ENCODE assay signal across 20 cellular contexts in the genomic region with DNA sequence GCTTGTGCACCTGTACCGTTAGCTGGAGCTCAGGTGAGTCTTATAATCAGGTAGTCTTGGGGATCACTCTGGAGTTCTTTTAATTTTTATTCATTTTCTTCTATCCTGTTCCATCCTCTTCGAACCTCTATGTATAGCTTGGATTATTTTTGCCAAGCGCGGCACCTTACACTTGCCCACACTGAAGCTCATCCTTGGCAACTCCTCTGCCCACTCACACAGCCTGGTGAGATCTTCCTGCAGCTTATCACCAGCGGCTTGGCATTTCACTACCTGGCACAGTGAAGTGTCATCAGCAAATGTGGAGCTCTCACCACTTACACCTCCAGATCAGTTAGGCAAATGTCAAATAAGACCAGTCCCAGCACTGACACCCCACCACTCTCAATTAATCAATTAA.
"Had no signal": no experiment of that assay in that cellular context is flagged by ENCODE, and none has a peak within 500 bp of the region (broad histone marks: within the 10 kb centered on the region; RNA-seq: fewer than 3 reads in every experiment).

No MANE protein-coding gene starts in this region.

- ATAC-seq: mucosa of descending colon; naive thymus-derived CD4-positive, alpha-beta T cell; natural killer cell treated with Interleukin-12 subunit alpha and Interleukin-12 subunit beta and Interleukin-15 and Interleukin-18, amount 100 ng/mL, for 72 hours; sciatic nerve; stimulated activated naive B cell treated with anti-CD40 and anti-IgM and Interleukin-4, amounts not matched to agents 10 μg/mL and 1 μg/mL and 100 μg/mL, for 72 hours; stimulated activated naive CD8-positive, alpha-beta T cell treated with anti-CD3 and anti-CD28 coated beads, Interleukin-15, Interleukin-2, amounts not matched to agents 100 U/mL and 50 U/mL, for 24 hours; upper lobe of right lung had no signal

- DNase-seq: immature natural killer cell; islet precursor cell; left ventricle myocardium inferior; mesendoderm; mucosa of descending colon; naive thymus-derived CD4-positive, alpha-beta T cell; retina; right cardiac atrium; stimulated activated CD4-positive, alpha-beta T cell treated with anti-CD3 and anti-CD28 coated beads, Interleukin-12 subunit alpha, Interleukin-12 subunit beta, amount 100 ng/mL, for 4 hours; stimulated activated CD4-positive, alpha-beta T cell treated with anti-CD3 and anti-CD28 coated beads, Interleukin-15, amount 100 ng/mL, for 24 hours; stimulated activated CD4-positive, alpha-beta T cell treated with anti-CD3 and anti-CD28 coated beads, Interleukin-2, amount 100 ng/mL, for 24 hours; stimulated activated CD4-positive, alpha-beta T cell treated with anti-CD3 and anti-CD28 coated beads, Interleukin-4, amount 100 ng/mL, for 1 hour; stimulated activated naive B cell treated with anti-CD40 and anti-IgM and Interleukin-4, amounts not matched to agents 10 μg/mL and 1 μg/mL and 100 μg/mL, for 72 hours; stimulated activated naive CD8-positive, alpha-beta T cell treated with anti-CD3 and anti-CD28 coated beads, Interleukin-15, Interleukin-2, amounts not matched to agents 100 U/mL and 50 U/mL, for 24 hours; stomach; tibial artery; trophoblast cell; upper lobe of right lung had no signal
